Comparison of ENCODE assay signal across 1 cellular context in genomic region chr7:92633211-92633906, GRCh38.
TF ChIP-seq lines count a peak whose summit lies in the region.

No MANE protein-coding gene starts in this region.

TF ChIP-seq in GM23338, 12 proteins besides CTCF, POLR2A, EP300 and RAD21 (continued from another document):
- TF ChIP-seq ZNF462 (CRISPR knock-in tag; IDR thresholded peaks at IDR 0.05) (no peak), JUNB (IDR thresholded peaks at IDR 0.05; ENCODE audit: unreplicated experiment) (no peak), STAT1 (IDR thresholded peaks at IDR 0.05; ENCODE audit: unreplicated experiment) (no peak), ZNF331 (CRISPR knock-in tag; IDR thresholded peaks at IDR 0.05; ENCODE audit: low read depth) (no peak), EZH2phosphoT487 (IDR thresholded peaks at IDR 0.05; ENCODE audit: unreplicated experiment) (no peak), ETS1 (IDR thresholded peaks at IDR 0.05) (no peak)
